Comparison of ENCODE assay signal across 8 cellular contexts in genomic region chr2:23925702-23926288, GRCh38. TPM values are rescaled to one million over a fixed set of nuclear protein-coding genes. Genes with fewer than 3 reads are reported as not detected.
DNase-seq lines count a peak whose midpoint lies in the region; ATAC-seq, FAIRE-seq and TF ChIP-seq lines count a peak whose summit lies in the region.

No MANE protein-coding gene starts in this region.

- no peaks in the 10 kb centered on the region for H3K9me3 ChIP-seq in GM12878 (replicated peaks; ENCODE audit: control insufficient read depth, insufficient read depth, low read length)
- no peaks in the 10 kb centered on the region for H3K9me3 ChIP-seq in iPS-15b (ENCODE audit: control insufficient read depth, insufficient read depth, low read length)
- no peaks in the 10 kb centered on the region for H3K9me3 ChIP-seq in skeletal muscle tissue (ENCODE audit: control insufficient read depth in 3 of 3, low read length in 3 of 3)

- CTCF ChIA-PET in GM12878 (lab: Yijun Ruan, JAX) = interaction anchor here (0.6 to 5.1 kb wide), 17 partner anchors 11 to 416 kb away, joined by 3 to 121 read pairs (median 9); partner anchors contain the start of genes FKBP1B, SF3B6, TP53I3 and UBXN2A

- H2AFZ ChIP-seq in GM12878 (ENCODE audit: control insufficient read depth, low read depth, low read length) = peak overlapping the region; percentile 42; the same call in 1 of the 2 replicates

- in situ Hi-C loops in GM12878 (cut with MboI) = no loop called here

- H3K4me1 ChIP-seq in GM12878 (ENCODE audit: control insufficient read depth, insufficient read depth, low read length) (peaks cover 10% of the 10 kb centered on the region), iPS-15b (ENCODE audit: control insufficient read depth, insufficient read depth, low read length) (peaks cover 2% of the 10 kb centered on the region), skeletal muscle tissue (ENCODE audit: control insufficient read depth in 3 of 3, insufficient read depth in 3 of 3, low read length in 3 of 3) (peaks cover 12 to 13% (median 12%) of the 10 kb centered on the region in 3 donors)

- intact Hi-C loops in GM12878 (cut with micrococcal nuclease; ENCODE audit: unreplicated experiment) = loop anchor here (1.0 to 5.0 kb wide), 6 partner anchors 33 to 197 kb away; partner anchors contain the start of genes FAM228B, FKBP1B, PFN4 and SF3B6

- TF ChIP-seq POLR2A in GM12878 (IDR thresholded peaks at IDR 0.05; ENCODE audit: low read depth, low read length) = peak; percentile 87

- peaks cover 74% of the 10 kb centered on the region for H3K79me2 ChIP-seq in GM12878 (ENCODE audit: control insufficient read depth, insufficient read depth, low read length)

- ATAC-seq in GM21723 (IDR thresholded peaks at IDR 0.05; ENCODE audit: unreplicated experiment) (peak; percentile 68), GM12878 (peak; percentile 78)

- SMC1A ChIA-PET in GM12878 (lab: Charles Lee; ENCODE audit: uncharacterized antibody, unreplicated experiment) = interaction anchor here (0.6 to 5.5 kb wide), 25 partner anchors 11 to 425 kb away, joined by 3 to 83 read pairs (median 4); partner anchors contain the start of genes SF3B6, TP53I3, UBXN2A and WDCP

- H3K4me2 ChIP-seq in GM12878 (ENCODE audit: control insufficient read depth, insufficient read depth) = peak overlapping the region; percentile 93

- H3K9ac ChIP-seq in GM12878 (ENCODE audit: control insufficient read depth, insufficient read depth, low read length) (peak overlapping the region; percentile 96), iPS-15b (ENCODE audit: low read depth, low read length) (peak overlapping the region; percentile 94), skeletal muscle tissue (ENCODE audit: low read depth in 1 of 3, low read length in 3 of 3) (peak overlapping the region; percentile 98 to 100 (median 98))

- peak overlapping the region; percentile 99 for H3K27ac ChIP-seq in GM12878 (ENCODE audit: control insufficient read depth, insufficient read depth)
- peak overlapping the region; percentile 99 for H3K27ac ChIP-seq in skeletal muscle tissue (ENCODE audit: low read depth, low read length)

- POLR2A ChIA-PET in GM12878 (lab: Charles Lee) = interaction anchor here (1.1 to 6.5 kb wide), 14 partner anchors 11 to 158 kb away, joined by 3 to 97 read pairs (median 5); partner anchors contain the start of genes SF3B6, TP53I3, UBXN2A and WDCP

- FAIRE-seq in GM12878 (lab: Jason Lieb, UNC) = peak; percentile 95

- WGBS in GM12878 (ENCODE audit: insufficient coverage, insufficient replicate concordance, low lambda C conversion rate, missing lambda C conversion rate) = 1% methylated on average over 13 of the region's 13 CpGs

- TSS peak; percentile 58 for BruUV-seq in GM12878 (replicated peaks; lab: Mats Ljungman, UMichigan)

- RAD21 ChIA-PET in GM12878 (lab: Charles Lee; ENCODE audit: unreplicated experiment) = interaction anchor here (1.2 to 6.9 kb wide), 21 partner anchors 11 to 465 kb away, joined by 3 to 111 read pairs (median 9); partner anchors contain the start of genes FAM228B, FKBP1B, SF3B6 and TP53I3

- DNase-seq in GM03348 (ENCODE audit: low spot score) = peak; percentile 66
- peak; percentile 78 for DNase-seq in Jurkat, Clone E6-1 (ENCODE audit: low read depth, low spot score)
- DNase-seq in T-helper 1 cell = peak; percentile 18 to 82 (median 34)
- peak; percentile 87 for DNase-seq in GM12878 (ENCODE audit: low read depth, low spot score)
- no peak for DNase-seq in NCI-H2081 treated with DMSO at 0.1 percent for 48 hours (lab: John Stamatoyannopoulos, UW)

- H4K20me1 ChIP-seq in GM12878 (ENCODE audit: control insufficient read depth, insufficient read depth) = no peaks in the 10 kb centered on the region

- no peaks in the 10 kb centered on the region for H3K27me3 ChIP-seq in GM12878 (replicated peaks in 1 of 2; ENCODE audit: control insufficient read depth in 2 of 2, insufficient read depth in 2 of 2, low read length in 1 of 2)
- H3K27me3 ChIP-seq in iPS-15b (ENCODE audit: control insufficient read depth, insufficient read depth, low read length) = no peaks in the 10 kb centered on the region
- H3K27me3 ChIP-seq in skeletal muscle tissue (ENCODE audit: control insufficient read depth in 3 of 3, insufficient read depth in 3 of 3, low read length in 3 of 3) = no peaks in the 10 kb centered on the region

- TF ChIP-seq EP300 in GM12878 (IDR thresholded peaks at IDR 0.05; ENCODE audit: borderline replicate concordance in 1 of 2, control insufficient read depth in 1 of 2, low read depth in 2 of 2, low read length in 2 of 2) = peak; percentile 66 to 87; a peak in 2 of 4 replicates

- no peak for TF ChIP-seq RAD21 in GM12878 (IDR thresholded peaks at IDR 0.05; ENCODE audit: insufficient read depth, low read depth, low read length)

- TF ChIP-seq CTCF in GM12878 (IDR thresholded peaks at IDR 0.05 in 2 of 3, conservative IDR thresholded peaks at IDR 0.05 in 1 of 3; ENCODE audit: control insufficient read depth in 2 of 3, extremely low read depth in 1 of 3, insufficient read depth in 1 of 3, low read depth in 3 of 3, low read length in 3 of 3) = no peak

- no peaks in the 10 kb centered on the region for H3K36me3 ChIP-seq in GM12878 (ENCODE audit: control insufficient read depth in 2 of 2, insufficient read depth in 2 of 2, low read length in 1 of 2)
- peaks cover under 1% of the 10 kb centered on the region for H3K36me3 ChIP-seq in iPS-15b (ENCODE audit: control insufficient read depth, insufficient read depth, low read length)
- H3K36me3 ChIP-seq in skeletal muscle tissue (ENCODE audit: control insufficient read depth in 3 of 3, insufficient read depth in 3 of 3, low read length in 3 of 3) = peaks cover 0 to 3% (median 0%) of the 10 kb centered on the region in 3 donors

- H3K4me3 ChIP-seq in Jurkat, Clone E6-1 (ENCODE audit: low read length) = peak overlapping the region; percentile 88
- H3K4me3 ChIP-seq in GM12878 (peak overlapping the region; percentile 75), iPS-15b (ENCODE audit: low read depth, low read length) (peak overlapping the region; percentile 87), skeletal muscle tissue (ENCODE audit: low read length in 3 of 3) (peak overlapping the region; percentile 93 to 97 (median 97))

TF ChIP-seq in GM12878, 131 proteins besides CTCF, POLR2A, EP300 and RAD21 (continues in another document):
- TF ChIP-seq PKNOX1 (IDR thresholded peaks at IDR 0.05) = peak; percentile 58; the same call in 1 of the 2 replicates
- peak; percentile 82 for TF ChIP-seq MTA2 (IDR thresholded peaks at IDR 0.05; ENCODE audit: low read depth)
- peak; percentile 44 for TF ChIP-seq SMAD1 (IDR thresholded peaks at IDR 0.05; ENCODE audit: low read depth, partially characterized antibody)
- no peak for TF ChIP-seq ZNF24 (IDR thresholded peaks at IDR 0.05)
- TF ChIP-seq ZNF384 (IDR thresholded peaks at IDR 0.05; ENCODE audit: borderline replicate concordance, low read depth, low read length) = no peak; the same call in 1 of the 2 replicates
- TF ChIP-seq CHD1 (IDR thresholded peaks at IDR 0.05; ENCODE audit: low read depth, low read length) = 0 out of 2 replicates have a peak, but pooled peaks have one; percentile 37

RNA-seq across cellular contexts. Expression of gene ATAD2B, which starts 1.1 kb away (rescaled TPM):
- 5.3 TPM for polyA plus RNA-seq in Jurkat, Clone E6-1 (2012; ENCODE audit: insufficient read depth, insufficient read length)
- total RNA-seq in GM12878 (2013; cell fraction: nucleolus; rRNA removed) = 171 and 176 TPM in 2 replicates
- 21.5 and 28.9 TPM in 2 replicates for total RNA-seq in GM12878 (2014; rRNA removed)
- total RNA-seq in GM12878 (2014; rRNA removed; fragmentation: Illumina TruSeq; extraction: Trizol) = 28.9 and 29.9 TPM in 2 replicates
- total RNA-seq in GM12878 (2021) = 22.8 and 29.9 TPM in 2 replicates
- polyA plus RNA-seq in GM12878 (2011; ENCODE audit: low read depth) = 3.7 TPM
- 15.7 and 23.1 TPM in 2 replicates for polyA plus RNA-seq in GM12878 (2011; rRNA removed)
- 3.4 and 4.2 TPM in 2 replicates for polyA plus RNA-seq in GM12878 (2011; cell fraction: cytosol; rRNA removed)
- polyA plus RNA-seq in GM12878 (2011; cell fraction: nucleus; rRNA removed) = 36.1 and 37.4 TPM in 2 replicates
- 5.5 and 8.0 TPM in 2 replicates for polyA plus RNA-seq in GM12878 (2012)
- polyA plus RNA-seq in GM12878 (2014; fragmentation: Illumina TruSeq; extraction: Trizol) = 17.9 and 21.1 TPM in 2 replicates
- 1 to 10 TPM; 3.6 to 5.4 TPM for polyA plus RNA-seq in GM12878 (2014; fragmentation: Nextera tagmentation; extraction: Ambion mirVana)
- 10.5 and 11.0 TPM in 2 replicates for polyA plus RNA-seq in GM12878 (2014; rRNA removed)
- polyA plus RNA-seq in GM12878 (2016; fragmentation: Nextera tagmentation; extraction: Ambion mirVana) = 10 to 100 TPM; 15.5 to 19.5 TPM
- polyA minus RNA-seq in GM12878 (2011; rRNA and poly(A)+ RNA removed) = 27.9 and 31.0 TPM in 2 replicates
- polyA minus RNA-seq in GM12878 (2011; cell fraction: cytosol; rRNA and poly(A)+ RNA removed) = 9.0 and 9.6 TPM in 2 replicates
- 58.0 and 82.6 TPM in 2 replicates for polyA minus RNA-seq in GM12878 (2011; cell fraction: nucleus; rRNA and poly(A)+ RNA removed)
- 30.3 TPM for total RNA-seq in skeletal muscle tissue

RNA-seq across cellular contexts. Expression of gene UBXN2A, which starts 14.5 kb away (rescaled TPM):
- polyA plus RNA-seq in Jurkat, Clone E6-1 (2012; ENCODE audit: insufficient read depth, insufficient read length) = 11.5 TPM
- total RNA-seq in GM12878 (2013; cell fraction: nucleolus; rRNA removed) = 12.6 and 16.0 TPM in 2 replicates
- total RNA-seq in GM12878 (2014; rRNA removed) (13.4 and 15.7 TPM in 2 replicates), GM12878 (2014; rRNA removed; fragmentation: Illumina TruSeq; extraction: Trizol) (16.6 and 16.8 TPM in 2 replicates), GM12878 (2021) (14.0 and 15.8 TPM in 2 replicates), skeletal muscle tissue (16.7 TPM)
- polyA plus RNA-seq in GM12878 (2011; ENCODE audit: low read depth) = 5.8 TPM
- polyA plus RNA-seq in GM12878 (2011; rRNA removed) (11.8 and 19.2 TPM in 2 replicates), GM12878 (2014; fragmentation: Illumina TruSeq; extraction: Trizol) (17.6 and 19.0 TPM in 2 replicates), GM12878 (2014; fragmentation: Nextera tagmentation; extraction: Ambion mirVana) (1 to 10 TPM; 3.7 to 7.2 TPM), GM12878 (2014; rRNA removed) (10.8 and 10.9 TPM in 2 replicates), GM12878 (2016; fragmentation: Nextera tagmentation; extraction: Ambion mirVana) (10 to 100 TPM; 19.2 to 23.5 TPM)
- polyA plus RNA-seq in GM12878 (2011; cell fraction: cytosol; rRNA removed) = 4.7 and 5.3 TPM in 2 replicates
- 1.7 and 2.3 TPM in 2 replicates for polyA plus RNA-seq in GM12878 (2011; cell fraction: nucleus; rRNA removed)
- polyA plus RNA-seq in GM12878 (2012) = 8.7 and 10.3 TPM in 2 replicates
- 5.2 and 5.8 TPM in 2 replicates for polyA minus RNA-seq in GM12878 (2011; rRNA and poly(A)+ RNA removed)
- polyA minus RNA-seq in GM12878 (2011; cell fraction: cytosol; rRNA and poly(A)+ RNA removed) = 4.0 and 4.7 TPM in 2 replicates
- 2.1 and 5.5 TPM in 2 replicates for polyA minus RNA-seq in GM12878 (2011; cell fraction: nucleus; rRNA and poly(A)+ RNA removed)
